Comparison of ENCODE assay signal across 1 cellular context in genomic region chr17:76353599-76354316, GRCh38.
A peak's percentile ranks its signal among the peaks of the same experiment; 100 is the strongest.
TF ChIP-seq lines count a peak whose summit lies in the region.

A gene with protein sequence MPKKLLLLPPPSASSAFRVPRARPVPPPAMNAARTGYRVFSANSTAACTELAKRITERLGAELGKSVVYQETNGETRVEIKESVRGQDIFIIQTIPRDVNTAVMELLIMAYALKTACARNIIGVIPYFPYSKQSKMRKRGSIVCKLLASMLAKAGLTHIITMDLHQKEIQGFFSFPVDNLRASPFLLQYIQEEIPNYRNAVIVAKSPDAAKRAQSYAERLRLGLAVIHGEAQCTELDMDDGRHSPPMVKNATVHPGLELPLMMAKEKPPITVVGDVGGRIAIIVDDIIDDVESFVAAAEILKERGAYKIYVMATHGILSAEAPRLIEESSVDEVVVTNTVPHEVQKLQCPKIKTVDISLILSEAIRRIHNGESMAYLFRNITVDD (minus strand): TSS chr17:76353916. CDS start chr17:76353703, 213 bp downstream.

TF ChIP-seq in HepG2, 621 proteins besides CTCF, POLR2A, EP300 and RAD21 (continued from another document and continues in another):
- TF ChIP-seq MAZ (IDR thresholded peaks at IDR 0.05; ENCODE audit: borderline replicate concordance, low read depth, low read length) (peak; percentile 65), MAZ (CRISPR knock-in tag; IDR thresholded peaks at IDR 0.05; ENCODE audit: low read depth) (peak; percentile 95), ZNF317 (CRISPR knock-in tag; IDR thresholded peaks at IDR 0.05) (peak; percentile 91), ZNF44 (CRISPR knock-in tag; IDR thresholded peaks at IDR 0.05) (peak; percentile 94), ZFX (CRISPR knock-in tag; IDR thresholded peaks at IDR 0.05; ENCODE audit: low read depth) (peak; percentile 89), KDM5B (CRISPR knock-in tag; IDR thresholded peaks at IDR 0.05; ENCODE audit: borderline replicate concordance) (peak; percentile 74; the same call in 1 of the 2 replicates), SAP130 (CRISPR knock-in tag; IDR thresholded peaks at IDR 0.05; ENCODE audit: low read depth) (peak; percentile 97), EED (CRISPR knock-in tag; IDR thresholded peaks at IDR 0.05) (peak; percentile 65; the same call in 1 of the 2 replicates), ZNF639 (CRISPR knock-in tag; conservative IDR thresholded peaks at IDR 0.05) (peak; percentile 89), ZC3H4 (CRISPR knock-in tag; IDR thresholded peaks at IDR 0.05; ENCODE audit: borderline replicate concordance) (no peak; the same call in 1 of the 2 replicates), RERE (CRISPR knock-in tag; IDR thresholded peaks at IDR 0.05; ENCODE audit: low read depth) (peak; percentile 67; the same call in 1 of the 2 replicates), GLI4 (CRISPR knock-in tag; IDR thresholded peaks at IDR 0.05; ENCODE audit: borderline replicate concordance) (peak; percentile 99), ZNF710 (CRISPR knock-in tag; IDR thresholded peaks at IDR 0.05; ENCODE audit: borderline replicate concordance) (peak; percentile 86; the same call in 1 of the 2 replicates), ZNF776 (CRISPR knock-in tag; IDR thresholded peaks at IDR 0.05) (peak; percentile 88), ZNF367 (CRISPR knock-in tag; IDR thresholded peaks at IDR 0.05; ENCODE audit: borderline replicate concordance) (peak; percentile 94), ZNF598 (CRISPR knock-in tag; IDR thresholded peaks at IDR 0.05; ENCODE audit: borderline replicate concordance) (peak; percentile 98; the same call in 1 of the 2 replicates), MIER3 (CRISPR knock-in tag; IDR thresholded peaks at IDR 0.05; ENCODE audit: borderline replicate concordance) (no peak; the same call in none of the 2 replicates), ADNP (CRISPR knock-in tag; IDR thresholded peaks at IDR 0.05) (no peak), SP1 (IDR thresholded peaks at IDR 0.05) (no peak), SP1 (CRISPR knock-in tag; IDR thresholded peaks at IDR 0.05) (peak; percentile 65; the same call in 1 of the 2 replicates), TOE1 (CRISPR knock-in tag; IDR thresholded peaks at IDR 0.05) (no peak), ZNF225 (CRISPR knock-in tag; IDR thresholded peaks at IDR 0.05) (peak; percentile 96), TEF (CRISPR knock-in tag; IDR thresholded peaks at IDR 0.05) (no peak), TEAD2 (CRISPR knock-in tag; IDR thresholded peaks at IDR 0.05) (0 out of 2 replicates have a peak, but pooled peaks have one; percentile 78), SIN3A (IDR thresholded peaks at IDR 0.05; ENCODE audit: borderline replicate concordance, low read depth, low read length) (no peak; the same call in 1 of the 2 replicates), PCBP2 (optimal IDR thresholded peaks at IDR 0.05; ENCODE audit: low read depth, low read length, poor library complexity, severe bottlenecking) (no peak), ZNF350 (CRISPR knock-in tag; IDR thresholded peaks at IDR 0.05; ENCODE audit: borderline replicate concordance, low read depth) (peak; percentile 98), ZNF34 (CRISPR knock-in tag; IDR thresholded peaks at IDR 0.05; ENCODE audit: borderline replicate concordance) (peak; percentile 99), DR1 (CRISPR knock-in tag; IDR thresholded peaks at IDR 0.05) (peak; percentile 87), KDM3A (CRISPR knock-in tag; IDR thresholded peaks at IDR 0.05; ENCODE audit: low read depth) (peak; percentile 97), SATB2 (CRISPR knock-in tag; IDR thresholded peaks at IDR 0.05) (peak; percentile 90; the same call in 1 of the 2 replicates)
- TF ChIP-seq, protein P1, sequence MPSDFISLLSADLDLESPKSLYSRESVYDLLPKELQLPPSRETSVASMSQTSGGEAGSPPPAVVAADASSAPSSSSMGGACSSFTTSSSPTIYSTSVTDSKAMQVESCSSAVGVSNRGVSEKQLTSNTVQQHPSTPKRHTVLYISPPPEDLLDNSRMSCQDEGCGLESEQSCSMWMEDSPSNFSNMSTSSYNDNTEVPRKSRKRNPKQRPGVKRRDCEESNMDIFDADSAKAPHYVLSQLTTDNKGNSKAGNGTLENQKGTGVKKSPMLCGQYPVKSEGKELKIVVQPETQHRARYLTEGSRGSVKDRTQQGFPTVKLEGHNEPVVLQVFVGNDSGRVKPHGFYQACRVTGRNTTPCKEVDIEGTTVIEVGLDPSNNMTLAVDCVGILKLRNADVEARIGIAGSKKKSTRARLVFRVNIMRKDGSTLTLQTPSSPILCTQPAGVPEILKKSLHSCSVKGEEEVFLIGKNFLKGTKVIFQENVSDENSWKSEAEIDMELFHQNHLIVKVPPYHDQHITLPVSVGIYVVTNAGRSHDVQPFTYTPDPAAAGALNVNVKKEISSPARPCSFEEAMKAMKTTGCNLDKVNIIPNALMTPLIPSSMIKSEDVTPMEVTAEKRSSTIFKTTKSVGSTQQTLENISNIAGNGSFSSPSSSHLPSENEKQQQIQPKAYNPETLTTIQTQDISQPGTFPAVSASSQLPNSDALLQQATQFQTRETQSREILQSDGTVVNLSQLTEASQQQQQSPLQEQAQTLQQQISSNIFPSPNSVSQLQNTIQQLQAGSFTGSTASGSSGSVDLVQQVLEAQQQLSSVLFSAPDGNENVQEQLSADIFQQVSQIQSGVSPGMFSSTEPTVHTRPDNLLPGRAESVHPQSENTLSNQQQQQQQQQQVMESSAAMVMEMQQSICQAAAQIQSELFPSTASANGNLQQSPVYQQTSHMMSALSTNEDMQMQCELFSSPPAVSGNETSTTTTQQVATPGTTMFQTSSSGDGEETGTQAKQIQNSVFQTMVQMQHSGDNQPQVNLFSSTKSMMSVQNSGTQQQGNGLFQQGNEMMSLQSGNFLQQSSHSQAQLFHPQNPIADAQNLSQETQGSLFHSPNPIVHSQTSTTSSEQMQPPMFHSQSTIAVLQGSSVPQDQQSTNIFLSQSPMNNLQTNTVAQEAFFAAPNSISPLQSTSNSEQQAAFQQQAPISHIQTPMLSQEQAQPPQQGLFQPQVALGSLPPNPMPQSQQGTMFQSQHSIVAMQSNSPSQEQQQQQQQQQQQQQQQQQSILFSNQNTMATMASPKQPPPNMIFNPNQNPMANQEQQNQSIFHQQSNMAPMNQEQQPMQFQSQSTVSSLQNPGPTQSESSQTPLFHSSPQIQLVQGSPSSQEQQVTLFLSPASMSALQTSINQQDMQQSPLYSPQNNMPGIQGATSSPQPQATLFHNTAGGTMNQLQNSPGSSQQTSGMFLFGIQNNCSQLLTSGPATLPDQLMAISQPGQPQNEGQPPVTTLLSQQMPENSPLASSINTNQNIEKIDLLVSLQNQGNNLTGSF (CRISPR knock-in tag; IDR thresholded peaks at IDR 0.05): peak; percentile 31; the same call in 1 of the 2 replicates
- TF ChIP-seq, protein P2, sequence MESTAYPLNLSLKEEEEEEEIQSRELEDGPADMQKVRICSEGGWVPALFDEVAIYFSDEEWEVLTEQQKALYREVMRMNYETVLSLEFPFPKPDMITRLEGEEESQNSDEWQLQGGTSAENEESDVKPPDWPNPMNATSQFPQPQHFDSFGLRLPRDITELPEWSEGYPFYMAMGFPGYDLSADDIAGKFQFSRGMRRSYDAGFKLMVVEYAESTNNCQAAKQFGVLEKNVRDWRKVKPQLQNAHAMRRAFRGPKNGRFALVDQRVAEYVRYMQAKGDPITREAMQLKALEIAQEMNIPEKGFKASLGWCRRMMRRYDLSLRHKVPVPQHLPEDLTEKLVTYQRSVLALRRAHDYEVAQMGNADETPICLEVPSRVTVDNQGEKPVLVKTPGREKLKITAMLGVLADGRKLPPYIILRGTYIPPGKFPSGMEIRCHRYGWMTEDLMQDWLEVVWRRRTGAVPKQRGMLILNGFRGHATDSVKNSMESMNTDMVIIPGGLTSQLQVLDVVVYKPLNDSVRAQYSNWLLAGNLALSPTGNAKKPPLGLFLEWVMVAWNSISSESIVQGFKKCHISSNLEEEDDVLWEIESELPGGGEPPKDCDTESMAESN (CRISPR knock-in tag; conservative IDR thresholded peaks at IDR 0.05): peak; percentile 57
- TF ChIP-seq, protein P3, sequence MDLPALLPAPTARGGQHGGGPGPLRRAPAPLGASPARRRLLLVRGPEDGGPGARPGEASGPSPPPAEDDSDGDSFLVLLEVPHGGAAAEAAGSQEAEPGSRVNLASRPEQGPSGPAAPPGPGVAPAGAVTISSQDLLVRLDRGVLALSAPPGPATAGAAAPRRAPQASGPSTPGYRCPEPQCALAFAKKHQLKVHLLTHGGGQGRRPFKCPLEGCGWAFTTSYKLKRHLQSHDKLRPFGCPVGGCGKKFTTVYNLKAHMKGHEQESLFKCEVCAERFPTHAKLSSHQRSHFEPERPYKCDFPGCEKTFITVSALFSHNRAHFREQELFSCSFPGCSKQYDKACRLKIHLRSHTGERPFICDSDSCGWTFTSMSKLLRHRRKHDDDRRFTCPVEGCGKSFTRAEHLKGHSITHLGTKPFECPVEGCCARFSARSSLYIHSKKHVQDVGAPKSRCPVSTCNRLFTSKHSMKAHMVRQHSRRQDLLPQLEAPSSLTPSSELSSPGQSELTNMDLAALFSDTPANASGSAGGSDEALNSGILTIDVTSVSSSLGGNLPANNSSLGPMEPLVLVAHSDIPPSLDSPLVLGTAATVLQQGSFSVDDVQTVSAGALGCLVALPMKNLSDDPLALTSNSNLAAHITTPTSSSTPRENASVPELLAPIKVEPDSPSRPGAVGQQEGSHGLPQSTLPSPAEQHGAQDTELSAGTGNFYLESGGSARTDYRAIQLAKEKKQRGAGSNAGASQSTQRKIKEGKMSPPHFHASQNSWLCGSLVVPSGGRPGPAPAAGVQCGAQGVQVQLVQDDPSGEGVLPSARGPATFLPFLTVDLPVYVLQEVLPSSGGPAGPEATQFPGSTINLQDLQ (CRISPR knock-in tag; IDR thresholded peaks at IDR 0.05): peak; percentile 68; the same call in 1 of the 2 replicates
- TF ChIP-seq, protein P4, sequence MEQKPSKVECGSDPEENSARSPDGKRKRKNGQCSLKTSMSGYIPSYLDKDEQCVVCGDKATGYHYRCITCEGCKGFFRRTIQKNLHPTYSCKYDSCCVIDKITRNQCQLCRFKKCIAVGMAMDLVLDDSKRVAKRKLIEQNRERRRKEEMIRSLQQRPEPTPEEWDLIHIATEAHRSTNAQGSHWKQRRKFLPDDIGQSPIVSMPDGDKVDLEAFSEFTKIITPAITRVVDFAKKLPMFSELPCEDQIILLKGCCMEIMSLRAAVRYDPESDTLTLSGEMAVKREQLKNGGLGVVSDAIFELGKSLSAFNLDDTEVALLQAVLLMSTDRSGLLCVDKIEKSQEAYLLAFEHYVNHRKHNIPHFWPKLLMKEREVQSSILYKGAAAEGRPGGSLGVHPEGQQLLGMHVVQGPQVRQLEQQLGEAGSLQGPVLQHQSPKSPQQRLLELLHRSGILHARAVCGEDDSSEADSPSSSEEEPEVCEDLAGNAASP (CRISPR knock-in tag; IDR thresholded peaks at IDR 0.05; ENCODE audit: borderline replicate concordance): peak; percentile 70
